ENCODE assay signal across 22 cellular contexts in genomic region chr13:37540228-37540627, GRCh38. TPM values are rescaled to one million over a fixed set of nuclear protein-coding genes. Genes with fewer than 3 reads are reported as not detected.
DNase-seq lines count a peak whose midpoint lies in the region; ATAC-seq and TF ChIP-seq lines count a peak whose summit lies in the region.
"Had no signal": no experiment of that assay in that cellular context is flagged by ENCODE, and none has a peak within 500 bp of the region (broad histone marks: within the 10 kb centered on the region; RNA-seq: fewer than 3 reads in every experiment).

No MANE protein-coding gene starts in this region.

- H4K20me1 ChIP-seq in hepatocyte (ENCODE audit: insufficient read depth, poor library complexity, severe bottlenecking) (no peaks in the 10 kb centered on the region), GM23338 (replicated peaks; ENCODE audit: insufficient read depth) (no peaks in the 10 kb centered on the region)

- H3K9me2 ChIP-seq in hepatocyte (replicated peaks; ENCODE audit: insufficient read depth) (no peaks in the 10 kb centered on the region), GM23338 (ENCODE audit: insufficient read depth) (no peaks in the 10 kb centered on the region)

- H3K36me3 Mint-ChIP-seq in GM23338 (ENCODE audit: low read depth), result no peaks in the 10 kb centered on the region
- H3K36me3 Mint-ChIP-seq in endothelial cell (ENCODE audit: low read depth, unreplicated experiment), result no peaks in the 10 kb centered on the region
- H3K36me3 Mint-ChIP-seq: CD8-positive, alpha-beta memory T cell; IgD-negative memory B cell had no signal

- H3F3A ChIP-seq in GM23338 (replicated peaks; ENCODE audit: low read depth), result no peaks in the 10 kb centered on the region

- peaks cover 5% of the 10 kb centered on the region; the same call in 1 of the 3 replicates for H3K4me1 Mint-ChIP-seq in GM23338
- H3K4me1 Mint-ChIP-seq in endothelial cell (ENCODE audit: unreplicated experiment), result no peaks in the 10 kb centered on the region
- H3K4me1 Mint-ChIP-seq: activated T-helper 17 cell treated with anti-CD3 and anti-CD28 coated beads, Interleukin-2, amount 50 U/mL, for 72 hours; CD8-positive, alpha-beta memory T cell had no signal

- H3K27me3 ChIP-seq in hepatocyte, result no peaks in the 10 kb centered on the region
- no peaks in the 10 kb centered on the region for H3K27me3 ChIP-seq in GM23338 (ENCODE audit: insufficient read depth)
- H3K27me3 ChIP-seq: adrenal gland had no signal

- H3K27ac Mint-ChIP-seq in GM23338 (no peak overlapping the region; the same call in 1 of the 2 replicates), endothelial cell (ENCODE audit: unreplicated experiment) (no peak overlapping the region)
- H3K27ac Mint-ChIP-seq: activated T-helper 17 cell treated with anti-CD3 and anti-CD28 coated beads, Interleukin-2, amount 50 U/mL, for 72 hours; CD8-positive, alpha-beta memory T cell; IgD-negative memory B cell had no signal

- H3K27ac ChIP-seq in hepatocyte (peak overlapping the region; percentile 42), GM23338 (ENCODE audit: low read depth) (no peak overlapping the region)
- H3K27ac ChIP-seq: adrenal gland had no signal

- H2AFZ ChIP-seq in hepatocyte (no peak overlapping the region), GM23338 (no peak overlapping the region)

- H3K9me3 ChIP-seq in hepatocyte (ENCODE audit: low read depth), result no peaks in the 10 kb centered on the region
- H3K9me3 ChIP-seq: adrenal gland had no signal

- no peaks in the 10 kb centered on the region for H3K79me2 ChIP-seq in hepatocyte
- no peaks in the 10 kb centered on the region for H3K79me2 ChIP-seq in GM23338 (replicated peaks; ENCODE audit: insufficient read depth)

- H3K9me3 Mint-ChIP-seq in GM23338 (no peaks in the 10 kb centered on the region), endothelial cell (ENCODE audit: unreplicated experiment) (no peaks in the 10 kb centered on the region)

- H3K27me3 Mint-ChIP-seq in GM23338 (ENCODE audit: insufficient read depth, low read depth, poor library complexity) (no peaks in the 10 kb centered on the region), endothelial cell (ENCODE audit: unreplicated experiment) (no peaks in the 10 kb centered on the region)
- H3K27me3 Mint-ChIP-seq: activated T-helper 17 cell treated with anti-CD3 and anti-CD28 coated beads, Interleukin-2, amount 50 U/mL, for 72 hours; CD8-positive, alpha-beta memory T cell; IgD-negative memory B cell had no signal

- H3K4me1 ChIP-seq in hepatocyte (ENCODE audit: insufficient read depth), result no peaks in the 10 kb centered on the region
- H3K4me1 ChIP-seq in GM23338 (ENCODE audit: insufficient read depth), result no peaks in the 10 kb centered on the region
- H3K4me1 ChIP-seq: adrenal gland had no signal

- H3K36me3 ChIP-seq in hepatocyte (replicated peaks; ENCODE audit: insufficient read depth, low read depth), result no peaks in the 10 kb centered on the region
- no peaks in the 10 kb centered on the region for H3K36me3 ChIP-seq in GM23338 (ENCODE audit: insufficient read depth)
- H3K36me3 ChIP-seq: adrenal gland had no signal

- H3K4me3 Mint-ChIP-seq in GM23338 (no peak overlapping the region), endothelial cell (ENCODE audit: unreplicated experiment) (no peak overlapping the region)
- H3K4me3 Mint-ChIP-seq: activated T-helper 17 cell treated with anti-CD3 and anti-CD28 coated beads, Interleukin-2, amount 50 U/mL, for 72 hours; CD8-positive, alpha-beta memory T cell; IgD-negative memory B cell had no signal

- H3K4me3 ChIP-seq in cardiac fibroblast (replicated peaks in 1 of 2; ENCODE audit: low read depth in 2 of 2, low read length in 2 of 2), result no peak overlapping the region
- H3K4me3 ChIP-seq in hepatocyte, result no peak overlapping the region
- no peak overlapping the region for H3K4me3 ChIP-seq in GM23338
- H3K4me3 ChIP-seq: adrenal gland, GM12878 had no signal

- no peak overlapping the region for H3K4me2 ChIP-seq in hepatocyte
- H3K4me2 ChIP-seq in GM23338, result no peak overlapping the region

- ATAC-seq in GM23338, result no peak
- ATAC-seq: activated T-helper 17 cell treated with anti-CD3 and anti-CD28 coated beads, Interleukin-2, amount 50 U/mL, for 72 hours; GM12878; stimulated activated naive CD8-positive, alpha-beta T cell treated with anti-CD3 and anti-CD28 coated beads, Interleukin-15, Interleukin-2, amounts not matched to agents 100 U/mL and 50 U/mL, for 24 hours had no signal

- DNase-seq in AG08396 (ENCODE audit: low spot score) (peak; percentile 53), HT1080 (ENCODE audit: low read depth) (peak; percentile 30), cardiac fibroblast (ENCODE audit: low read depth in 2 of 2) (peak; percentile 9 to 88), hepatocyte (ENCODE audit: low spot score) (no peak), GM23338 (ENCODE audit: low spot score) (no peak), endothelial cell (ENCODE audit: low spot score) (no peak), iPS-NIHi7 (ENCODE audit: extremely low spot score) (no peak)
- DNase-seq in effector CD8-positive, alpha-beta T cell (lab: John Stamatoyannopoulos, UW), result no peak
- DNase-seq: activated CD8-positive, alpha-beta memory T cell treated with anti-CD3 and anti-CD28 coated beads for 24 hours; adrenal gland; CD8-positive, alpha-beta memory T cell; hippocampal formation; midbrain; NCI-H2029 treated with DMSO at 0.1 percent for 48 hours; NCI-H524 treated with DMSO at 0.1 percent for 48 hours; Right ventricle myocardium superior; stimulated activated naive CD8-positive, alpha-beta T cell treated with anti-CD3 and anti-CD28 coated beads, Interleukin-15, Interleukin-2, amounts not matched to agents 100 U/mL and 50 U/mL, for 24 hours; T-helper 1 cell; trophoblast cell had no signal

- TF ChIP-seq CTCF in cardiac fibroblast (IDR thresholded peaks at IDR 0.05; ENCODE audit: low read depth, low read length), result no peak
- no peak for TF ChIP-seq CTCF in hepatocyte (IDR thresholded peaks at IDR 0.05; ENCODE audit: poor library complexity)
- no peak for TF ChIP-seq CTCF in GM23338 (conservative IDR thresholded peaks at IDR 0.05; ENCODE audit: low read depth in 2 of 2)
- TF ChIP-seq CTCF in endothelial cell (IDR thresholded peaks at IDR 0.05; ENCODE audit: unreplicated experiment), result no peak

- 73% methylated on average over 3 of the region's 3 CpGs for WGBS in hepatocyte (ENCODE audit: low lambda C conversion rate, missing lambda C conversion rate)

TF ChIP-seq in GM23338, 12 proteins besides CTCF, POLR2A, EP300 and RAD21:
- no peak for TF ChIP-seq JUNB (IDR thresholded peaks at IDR 0.05; ENCODE audit: unreplicated experiment)
- TF ChIP-seq EZH2 (IDR thresholded peaks at IDR 0.05; ENCODE audit: low read depth, unreplicated experiment), result no peak
- TF ChIP-seq, protein P1, sequence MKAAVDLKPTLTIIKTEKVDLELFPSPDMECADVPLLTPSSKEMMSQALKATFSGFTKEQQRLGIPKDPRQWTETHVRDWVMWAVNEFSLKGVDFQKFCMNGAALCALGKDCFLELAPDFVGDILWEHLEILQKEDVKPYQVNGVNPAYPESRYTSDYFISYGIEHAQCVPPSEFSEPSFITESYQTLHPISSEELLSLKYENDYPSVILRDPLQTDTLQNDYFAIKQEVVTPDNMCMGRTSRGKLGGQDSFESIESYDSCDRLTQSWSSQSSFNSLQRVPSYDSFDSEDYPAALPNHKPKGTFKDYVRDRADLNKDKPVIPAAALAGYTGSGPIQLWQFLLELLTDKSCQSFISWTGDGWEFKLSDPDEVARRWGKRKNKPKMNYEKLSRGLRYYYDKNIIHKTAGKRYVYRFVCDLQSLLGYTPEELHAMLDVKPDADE (IDR thresholded peaks at IDR 0.05), result no peak
- TF ChIP-seq ZNF114 (CRISPR knock-in tag; IDR thresholded peaks at IDR 0.05), result no peak
- no peak for TF ChIP-seq NANOG (IDR thresholded peaks at IDR 0.05; ENCODE audit: borderline replicate concordance)
- no peak for TF ChIP-seq EZH2phosphoT487 (IDR thresholded peaks at IDR 0.05; ENCODE audit: unreplicated experiment)
- no peak for TF ChIP-seq STAT1 (IDR thresholded peaks at IDR 0.05; ENCODE audit: unreplicated experiment)
- TF ChIP-seq, protein P2, sequence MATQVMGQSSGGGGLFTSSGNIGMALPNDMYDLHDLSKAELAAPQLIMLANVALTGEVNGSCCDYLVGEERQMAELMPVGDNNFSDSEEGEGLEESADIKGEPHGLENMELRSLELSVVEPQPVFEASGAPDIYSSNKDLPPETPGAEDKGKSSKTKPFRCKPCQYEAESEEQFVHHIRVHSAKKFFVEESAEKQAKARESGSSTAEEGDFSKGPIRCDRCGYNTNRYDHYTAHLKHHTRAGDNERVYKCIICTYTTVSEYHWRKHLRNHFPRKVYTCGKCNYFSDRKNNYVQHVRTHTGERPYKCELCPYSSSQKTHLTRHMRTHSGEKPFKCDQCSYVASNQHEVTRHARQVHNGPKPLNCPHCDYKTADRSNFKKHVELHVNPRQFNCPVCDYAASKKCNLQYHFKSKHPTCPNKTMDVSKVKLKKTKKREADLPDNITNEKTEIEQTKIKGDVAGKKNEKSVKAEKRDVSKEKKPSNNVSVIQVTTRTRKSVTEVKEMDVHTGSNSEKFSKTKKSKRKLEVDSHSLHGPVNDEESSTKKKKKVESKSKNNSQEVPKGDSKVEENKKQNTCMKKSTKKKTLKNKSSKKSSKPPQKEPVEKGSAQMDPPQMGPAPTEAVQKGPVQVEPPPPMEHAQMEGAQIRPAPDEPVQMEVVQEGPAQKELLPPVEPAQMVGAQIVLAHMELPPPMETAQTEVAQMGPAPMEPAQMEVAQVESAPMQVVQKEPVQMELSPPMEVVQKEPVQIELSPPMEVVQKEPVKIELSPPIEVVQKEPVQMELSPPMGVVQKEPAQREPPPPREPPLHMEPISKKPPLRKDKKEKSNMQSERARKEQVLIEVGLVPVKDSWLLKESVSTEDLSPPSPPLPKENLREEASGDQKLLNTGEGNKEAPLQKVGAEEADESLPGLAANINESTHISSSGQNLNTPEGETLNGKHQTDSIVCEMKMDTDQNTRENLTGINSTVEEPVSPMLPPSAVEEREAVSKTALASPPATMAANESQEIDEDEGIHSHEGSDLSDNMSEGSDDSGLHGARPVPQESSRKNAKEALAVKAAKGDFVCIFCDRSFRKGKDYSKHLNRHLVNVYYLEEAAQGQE (IDR thresholded peaks at IDR 0.05; ENCODE audit: unreplicated experiment), result no peak
TF ChIP-seq in GM23338: peak in this region for 0.

RNA-seq across cellular contexts. Expression of gene POSTN, which starts 58.3 kb away (rescaled TPM):
- not detected in 2 replicates for total RNA-seq in HT1080 (2014; rRNA removed; shearing (Covaris generic))
- 0.16 TPM in 1 of 2 replicates, not detected in the other for polyA plus RNA-seq in HT1080 (2015; cell fraction: cytosol; rRNA removed)
- 0.08 and 0.19 TPM in 2 replicates for polyA plus RNA-seq in HT1080 (2015; cell fraction: nucleus; rRNA removed)
- 178 and 233 TPM in 2 replicates for total RNA-seq in hepatocyte
- polyA plus RNA-seq in hepatocyte, result 179 and 226 TPM in 2 replicates
- 0.31 and 0.39 TPM in 2 replicates for total RNA-seq in GM23338 (2014; rRNA removed; shearing (Covaris generic))
- polyA plus RNA-seq in GM23338 (2016; fragmentation: Nextera tagmentation; extraction: Ambion mirVana), result 0.21 and 0.37 TPM in 2 replicates
- 0.41 TPM for total RNA-seq in endothelial cell (ENCODE audit: unreplicated experiment)
- total RNA-seq: activated T-helper 17 cell treated with anti-CD3 and anti-CD28 coated beads, Interleukin-2, amount 50 U/mL, for 72 hours; CD8-positive, alpha-beta memory T cell had no signal
- polyA plus RNA-seq: CD8-positive, alpha-beta memory T cell; IgD-negative memory B cell had no signal

Comparison
In these comparisons a context has a peak if more than half of its experiments do, and no peak if none do; other contexts are left out.
1. DNase-seq: peak in AG08396 (single experiment), HT1080 (single experiment) and cardiac fibroblast (2 of 2); none in hepatocyte (single experiment), GM23338 (single experiment), endothelial cell (single experiment), iPS-NIHi7 (single experiment) and effector CD8-positive, alpha-beta T cell (single experiment).
2. RNA of gene POSTN, which starts 58.3 kb away (total RNA-seq): 178 to 233 TPM in hepatocyte; 0.41 TPM in endothelial cell (single experiment), 0.31 to 0.39 TPM in GM23338 and not detected in HT1080; every median in the first group is over 100 times any median in the second.